ENCODE assay signal across 8 cellular contexts in the genomic region with DNA sequence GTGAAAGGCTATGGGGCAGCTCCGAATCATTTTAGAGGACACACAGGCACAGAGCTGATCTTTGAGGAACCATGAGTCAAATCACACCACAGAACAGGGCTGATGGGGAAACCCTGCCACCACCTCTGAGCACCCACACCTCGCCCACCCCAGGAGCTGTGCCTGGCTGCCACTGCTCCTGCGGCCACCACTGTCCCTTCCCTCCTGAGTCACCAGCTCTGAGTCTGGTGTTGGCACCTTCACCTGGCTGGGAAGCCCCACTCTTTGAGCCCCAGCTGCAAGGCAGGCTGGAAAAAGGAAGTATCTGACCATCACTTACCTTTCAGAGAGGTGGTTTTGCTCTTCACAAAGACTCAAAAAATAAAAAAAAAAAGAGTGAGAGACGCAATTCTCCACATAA.
A peak's percentile ranks its signal among the peaks of the same experiment; 100 is the strongest.
DNase-seq lines count a peak whose midpoint lies in the region; ATAC-seq and TF ChIP-seq lines count a peak whose summit lies in the region.

No MANE protein-coding gene starts in this region.

- no TSS peak for BruUV-seq in OCI-LY7 (replicated peaks; lab: Mats Ljungman, UMichigan)

- peak; percentile 52 for DNase-seq in stimulated activated CD4-positive, alpha-beta T cell treated with anti-CD3 and anti-CD28 coated beads, Interleukin-15, amount 100 ng/mL, for 24 hours
- DNase-seq in stimulated activated CD4-positive, alpha-beta T cell treated with anti-CD3 and anti-CD28 coated beads, Interleukin-2, amount 100 ng/mL, for 48 hours = no peak
- DNase-seq in OCI-LY7 (ENCODE audit: low spot score) = peak; percentile 22
- peak; percentile 33 for DNase-seq in ureter (ENCODE audit: low spot score)
- no peak for DNase-seq in testis
- no peak for DNase-seq in HCEC 1CT
- no peak for DNase-seq in colonic mucosa

- H3K9me3 ChIP-seq in OCI-LY7 (ENCODE audit: low read length) = no peaks in the 10 kb centered on the region; the same call in 1 of the 2 replicates
- no peaks in the 10 kb centered on the region for H3K9me3 ChIP-seq in testis
- H3K9me3 ChIP-seq in colonic mucosa = no peaks in the 10 kb centered on the region

- H3K79me2 ChIP-seq in OCI-LY7 (ENCODE audit: insufficient read depth, low read depth, low read length) = no peaks in the 10 kb centered on the region

- TF ChIP-seq CTCF in OCI-LY7 (conservative IDR thresholded peaks at IDR 0.05; ENCODE audit: low read length) (no peak), testis (IDR thresholded peaks at IDR 0.05) (no peak), colonic mucosa (IDR thresholded peaks at IDR 0.05) (no peak)

- TF ChIP-seq POLR2A in testis (IDR thresholded peaks at IDR 0.05) = no peak

- H3K27ac ChIP-seq in OCI-LY7 (ENCODE audit: low read depth, low read length, poor library complexity, severe bottlenecking) (peak overlapping the region; percentile 19), testis (no peak overlapping the region), colonic mucosa (no peak overlapping the region)

- peak; percentile 61 for ATAC-seq in HG02678 (IDR thresholded peaks at IDR 0.05; ENCODE audit: unreplicated experiment)

- intact Hi-C loops in OCI-LY7 (cut with micrococcal nuclease; ENCODE audit: unreplicated experiment) = no loop called here
- intact Hi-C loops in testis (cut with DNase I; ENCODE audit: low total_unique reads) = no loop called here
- intact Hi-C loops in colonic mucosa (cut with DNase I) = no loop called here

- H4K20me1 ChIP-seq in OCI-LY7 (ENCODE audit: insufficient read depth, low read length) = no peaks in the 10 kb centered on the region

- no peak overlapping the region for H3K4me3 ChIP-seq in OCI-LY7 (ENCODE audit: low read depth, low read length, poor library complexity, severe bottlenecking)
- no peak overlapping the region for H3K4me3 ChIP-seq in testis
- H3K4me3 ChIP-seq in colonic mucosa = no peak overlapping the region

- H3K36me3 ChIP-seq in OCI-LY7 (ENCODE audit: insufficient read depth, low read length) = no peaks in the 10 kb centered on the region
- H3K36me3 ChIP-seq in testis (ENCODE audit: low read depth, missing control alignments) = no peaks in the 10 kb centered on the region
- no peaks in the 10 kb centered on the region for H3K36me3 ChIP-seq in colonic mucosa

- no peaks in the 10 kb centered on the region for H3K9me2 ChIP-seq in OCI-LY7 (ENCODE audit: insufficient read depth, low read length)

- 95 to 100% methylated on average over 4 of the region's 4 CpGs for WGBS in testis, 2 donors

- no peak overlapping the region for H3K9ac ChIP-seq in colonic mucosa (ENCODE audit: low read depth in 2 of 2, low read length in 2 of 2)

- POLR2A ChIA-PET in OCI-LY7 (lab: Charles Lee) = interaction anchor here (0.6 to 2.7 kb wide), 4 partner anchors 9 to 231 kb away, joined by 3 to 19 read pairs (median 6); no protein-coding TSS in a partner anchor

- H3K27me3 ChIP-seq in testis (no peaks in the 10 kb centered on the region), colonic mucosa (no peaks in the 10 kb centered on the region)

- peak overlapping the region; percentile 96 for H2AFZ ChIP-seq in OCI-LY7 (ENCODE audit: low read length)

- H3K4me2 ChIP-seq in OCI-LY7 (ENCODE audit: low read length) = peak overlapping the region; percentile 58; the same call in 1 of the 2 replicates

- CTCF ChIA-PET in OCI-LY7 (lab: Charles Lee; ENCODE audit: unreplicated experiment) = no interaction called here

- peaks cover 44% of the 10 kb centered on the region for H3K4me1 ChIP-seq in OCI-LY7 (ENCODE audit: insufficient read depth, low read length, poor library complexity, severe bottlenecking)
- H3K4me1 ChIP-seq in testis = peaks cover 7% of the 10 kb centered on the region
- H3K4me1 ChIP-seq in colonic mucosa = no peaks in the 10 kb centered on the region

Comparison
In these comparisons a context has a peak if more than half of its experiments do, and no peak if none do; other contexts are left out.
1. DNase-seq: peak in stimulated activated CD4-positive, alpha-beta T cell treated with anti-CD3 and anti-CD28 coated beads, Interleukin-15, amount 100 ng/mL, for 24 hours (single experiment), OCI-LY7 (single experiment) and ureter (single experiment); none in stimulated activated CD4-positive, alpha-beta T cell treated with anti-CD3 and anti-CD28 coated beads, Interleukin-2, amount 100 ng/mL, for 48 hours (0 of 2), testis (single experiment), HCEC 1CT (single experiment) and colonic mucosa (single experiment).